In genomic region chr17:30021708-30022317, GRCh38 we compare ENCODE assay signal across 8 cellular contexts.
DNase-seq lines count a peak whose midpoint lies in the region; ATAC-seq and TF ChIP-seq lines count a peak whose summit lies in the region.

No MANE protein-coding gene starts in this region.

- no peaks in the 10 kb centered on the region for H3K36me3 Mint-ChIP-seq in brain

- H3F3A ChIP-seq in PC-9 (ENCODE audit: insufficient read depth, low read depth) = no peaks in the 10 kb centered on the region

- H4K5ac ChIP-seq in IMR-90 (ENCODE audit: low read depth, low read length) = no peak overlapping the region

- dilution Hi-C loops in IMR-90 (cut with HindIII; ENCODE audit: low sequenced_read_pairs, unreplicated experiment) = no loop called here

- no peak overlapping the region for H2BK5ac ChIP-seq in IMR-90 (ENCODE audit: low read depth, low read length, poor library complexity, severe bottlenecking)

- H3K4me2 ChIP-seq in IMR-90 (ENCODE audit: low read depth, low read length) (peak overlapping the region; percentile 45; the same call in 1 of the 2 replicates), PC-9 (peak overlapping the region; percentile 75)

- H3K9me3 Mint-ChIP-seq in brain = peaks cover 0 to 3% (median 0%) of the 10 kb centered on the region in 5 experiments

- H2AFZ ChIP-seq in IMR-90 (replicated peaks; ENCODE audit: low read length, poor library complexity) (no peak overlapping the region), PC-9 (no peak overlapping the region)

- peak; percentile 75 for TF ChIP-seq RAD21 in IMR-90 (IDR thresholded peaks at IDR 0.05; ENCODE audit: low read length)

- no peak overlapping the region for H4K8ac ChIP-seq in IMR-90 (ENCODE audit: low read depth in 2 of 2, low read length in 2 of 2)

- no peaks in the 10 kb centered on the region for H3K9me1 ChIP-seq in IMR-90 (ENCODE audit: insufficient read depth, low read length)

- no peak overlapping the region for H3K4ac ChIP-seq in IMR-90 (ENCODE audit: low read depth, low read length)

- H2AK5ac ChIP-seq in IMR-90 (ENCODE audit: low read depth, low read length) = no peak overlapping the region

- TF ChIP-seq POLR2A in IMR-90 (IDR thresholded peaks at IDR 0.05; ENCODE audit: low read depth, low read length) = no peak

- no peak overlapping the region for H2BK120ac ChIP-seq in IMR-90 (ENCODE audit: low read depth, low read length)

- no peaks in the 10 kb centered on the region for H3K36me3 ChIP-seq in IMR-90 (ENCODE audit: control insufficient read depth, insufficient read depth, low read length)
- H3K36me3 ChIP-seq in PC-9 (ENCODE audit: low read depth) = no peaks in the 10 kb centered on the region
- H3K36me3 ChIP-seq in kidney epithelial cell (ENCODE audit: control insufficient read depth, insufficient read depth, low read length) = no peaks in the 10 kb centered on the region

- H3K9me3 ChIP-seq in IMR-90 (ENCODE audit: control insufficient read depth, insufficient read depth, low read length) = no peaks in the 10 kb centered on the region
- no peaks in the 10 kb centered on the region for H3K9me3 ChIP-seq in PC-9 (ENCODE audit: insufficient read depth, low read depth)

- H3K23ac ChIP-seq in IMR-90 (ENCODE audit: low read depth, low read length) = no peak overlapping the region

- DNase-seq in NCI-H2107 treated with DMSO at 0.1 percent for 48 hours (lab: John Stamatoyannopoulos, UW; ENCODE audit: unreplicated experiment) (peak; percentile 71), NCI-H2107 (lab: John Stamatoyannopoulos, UW) (no peak), IMR-90 (peak; percentile 61), PC-9 (peak in 1 of 2 experiments; percentile 14), kidney epithelial cell (ENCODE audit: low read depth) (peak; percentile 9), superior temporal gyrus (ENCODE audit: extremely low spot score) (peak; percentile 76)

- H3K27me3 Mint-ChIP-seq in brain = peaks cover 8% of the 10 kb centered on the region

- no CpG with 5 or more reads among the region's 4 CpGs for WGBS in IMR-90 (ENCODE audit: extremely low coverage in 2 of 2, insufficient read length in 1 of 2), 2 experiments

- in situ Hi-C loops in IMR-90 (cut with MboI; ENCODE audit: low sequenced_read_pairs) = no loop called here

- ATAC-seq in IMR-90 (ENCODE audit: low read depth) = peak; percentile 87
- ATAC-seq in HG03045 (IDR thresholded peaks at IDR 0.05; ENCODE audit: unreplicated experiment) = no peak

- H3K27me3 ChIP-seq in IMR-90 (ENCODE audit: control insufficient read depth, insufficient read depth, low read length) (peaks cover 6% of the 10 kb centered on the region; the same call in 1 of the 2 replicates), PC-9 (ENCODE audit: insufficient read depth, low read depth) (no peaks in the 10 kb centered on the region), kidney epithelial cell (ENCODE audit: control insufficient read depth, insufficient read depth, low read length) (no peaks in the 10 kb centered on the region)

- no peak overlapping the region for H3K4me3 Mint-ChIP-seq in brain

- H4K20me1 ChIP-seq in IMR-90 (ENCODE audit: insufficient read depth, low read length) (no peaks in the 10 kb centered on the region), PC-9 (ENCODE audit: insufficient read depth) (no peaks in the 10 kb centered on the region)

- no peak overlapping the region for H3K27ac Mint-ChIP-seq in brain

- no peak overlapping the region for H4K91ac ChIP-seq in IMR-90 (ENCODE audit: insufficient read depth, low read depth, low read length)

- TF ChIP-seq CTCF in IMR-90 (conservative IDR thresholded peaks at IDR 0.05; ENCODE audit: low read depth, low read length) (peak; percentile 78), PC-9 (conservative IDR thresholded peaks at IDR 0.05) (peak; percentile 93), brain (conservative IDR thresholded peaks at IDR 0.05) (peak; percentile 75 to 89), kidney epithelial cell (IDR thresholded peaks at IDR 0.05; ENCODE audit: insufficient read depth, low read length, poor library complexity, severe bottlenecking) (peak; percentile 84)

- BruUV-seq in IMR-90 (replicated peaks; lab: Mats Ljungman, UMichigan) = no TSS peak
- BruUV-seq in PC-9 (replicated peaks; lab: Mats Ljungman, UMichigan) = no TSS peak

- no peak overlapping the region for H2BK20ac ChIP-seq in IMR-90 (ENCODE audit: low read depth, low read length)

- no peak overlapping the region for H3K9ac ChIP-seq in IMR-90 (ENCODE audit: low read depth, low read length)

- POLR2A ChIA-PET in IMR-90 (lab: Charles Lee; ENCODE audit: unreplicated experiment) = no interaction called here
- POLR2A ChIA-PET in PC-9 (lab: Charles Lee; ENCODE audit: unreplicated experiment) = no interaction called here

- H3K4me3 ChIP-seq in IMR-90 (ENCODE audit: insufficient read depth, low read depth, low read length) = no peak overlapping the region
- no peak overlapping the region for H3K4me3 ChIP-seq in PC-9
- no peak overlapping the region for H3K4me3 ChIP-seq in kidney epithelial cell (ENCODE audit: low read depth, low read length)

- no peak overlapping the region for H3K27ac ChIP-seq in IMR-90 (ENCODE audit: insufficient read depth, low read length)
- H3K27ac ChIP-seq in PC-9 = no peak overlapping the region

- H3K4me1 ChIP-seq in IMR-90 (ENCODE audit: control insufficient read depth, insufficient read depth, low read length) = no peaks in the 10 kb centered on the region
- no peaks in the 10 kb centered on the region; the same call in 1 of the 2 replicates for H3K4me1 ChIP-seq in PC-9 (replicated peaks; ENCODE audit: insufficient read depth)

- H3K79me2 ChIP-seq in PC-9 (ENCODE audit: low read depth) = no peaks in the 10 kb centered on the region

- intact Hi-C loops in IMR-90 (cut with micrococcal nuclease) = loop anchor here (1.0 to 2.0 kb wide), 3 partner anchors 91 to 383 kb away; no protein-coding TSS in a partner anchor
- intact Hi-C loops in PC-9 (cut with micrococcal nuclease; ENCODE audit: unreplicated experiment) = loop anchor here (1.0 to 2.0 kb wide), 4 partner anchors 91 to 441 kb away; no protein-coding TSS in a partner anchor

- H2AK9ac ChIP-seq in IMR-90 (replicated peaks; ENCODE audit: low read depth, low read length, poor library complexity) = no peak overlapping the region

- H3K79me1 ChIP-seq in IMR-90 (ENCODE audit: low read depth in 1 of 2, low read length in 2 of 2) = no peaks in the 10 kb centered on the region

- CTCF ChIA-PET in IMR-90 (lab: Yijun Ruan, JAX) = interaction anchor here (0.7 to 1.6 kb wide), 11 partner anchors 8 to 383 kb away, joined by 3 to 11 read pairs (median 4); partner anchors contain the start of gene SSH2
- CTCF ChIA-PET in PC-9 (lab: Charles Lee) = interaction anchor here (0.6 to 1.1 kb wide), 7 partner anchors 21 to 439 kb away, joined by 3 to 10 read pairs (median 5); no protein-coding TSS in a partner anchor

- no peak overlapping the region for H2BK15ac ChIP-seq in IMR-90 (ENCODE audit: low read depth, low read length)

- H3K14ac ChIP-seq in IMR-90 (replicated peaks; ENCODE audit: low read depth, low read length) = no peak overlapping the region

- H3K4me1 Mint-ChIP-seq in brain = no peaks in the 10 kb centered on the region

- H3K56ac ChIP-seq in IMR-90 (ENCODE audit: extremely low read depth, insufficient read depth, low read length) = no peak overlapping the region

- no peaks in the 10 kb centered on the region for H3K9me2 ChIP-seq in PC-9 (ENCODE audit: insufficient read depth)

- H3K18ac ChIP-seq in IMR-90 (ENCODE audit: low read depth, low read length) = no peak overlapping the region

TF ChIP-seq in IMR-90, 13 proteins besides CTCF, POLR2A, EP300 and RAD21:
- TF ChIP-seq SMC3 (IDR thresholded peaks at IDR 0.05; ENCODE audit: low read depth, low read length) (peak; percentile 78), USF2 (IDR thresholded peaks at IDR 0.05; ENCODE audit: low read depth, low read length) (no peak)
